ENCODE assay signal across 14 cellular contexts in genomic region chr12:34598851-34599529, GRCh38.
DNase-seq lines count a peak whose midpoint lies in the region; ATAC-seq and TF ChIP-seq lines count a peak whose summit lies in the region.
"Had no signal": no experiment of that assay in that cellular context is flagged by ENCODE, and none has a peak within 500 bp of the region (broad histone marks: within the 10 kb centered on the region; RNA-seq: fewer than 3 reads in every experiment).

No MANE protein-coding gene starts in this region.

- TF ChIP-seq CTCF in suprapubic skin (IDR thresholded peaks at IDR 0.05) = no peak

- H3K36me3 ChIP-seq in H7 (replicated peaks; ENCODE audit: control insufficient read depth, insufficient read depth, low read length) (no peaks in the 10 kb centered on the region), suprapubic skin (no peaks in the 10 kb centered on the region)

- DNase-seq in D341Med (ENCODE audit: low spot score) (peak; percentile 3), H7 (peak; percentile 0), left lobe of liver (ENCODE audit: low spot score) (peak; percentile 22), suprapubic skin (ENCODE audit: low spot score in 2 of 2) (peak; percentile 27 to 54), 8988T (no peak), NCI-H526 treated with DMSO at 0.1 percent for 48 hours (lab: John Stamatoyannopoulos, UW) (no peak)
- DNase-seq: ACHN; CD8-positive, alpha-beta memory T cell; DMS 273 treated with DMSO at 0.1 percent for 48 hours; H9; NCI-H187 treated with DMSO at 0.1 percent for 48 hours; NCI-H2171 treated with DMSO at 0.1 percent for 48 hours had no signal

- H3K27me3 ChIP-seq in H7 (ENCODE audit: control insufficient read depth, insufficient read depth, low read length) (no peaks in the 10 kb centered on the region), suprapubic skin (no peaks in the 10 kb centered on the region)
- H3K27me3 ChIP-seq: BLaER1 had no signal

- no peaks in the 10 kb centered on the region for H3K4me1 ChIP-seq in suprapubic skin
- H3K4me1 ChIP-seq: BLaER1 had no signal

- no peak overlapping the region for H3K27ac ChIP-seq in suprapubic skin
- H3K27ac ChIP-seq: BLaER1 had no signal

- no peak for TF ChIP-seq POLR2A in suprapubic skin (IDR thresholded peaks at IDR 0.05)

- TF ChIP-seq EP300 in suprapubic skin (IDR thresholded peaks at IDR 0.05) = no peak

- no peak overlapping the region for H3K4me3 ChIP-seq in H7 (ENCODE audit: insufficient read depth, low read depth, low read length)
- H3K4me3 ChIP-seq in suprapubic skin = no peak overlapping the region
- H3K4me3 ChIP-seq: BLaER1 had no signal

- peaks cover 53% of the 10 kb centered on the region for H3K9me3 ChIP-seq in suprapubic skin

- 72% methylated on average over 18 of the region's 18 CpGs for WGBS in suprapubic skin

- ATAC-seq in left lobe of liver (no peak), HG02973 (IDR thresholded peaks at IDR 0.05; ENCODE audit: unreplicated experiment) (no peak)

Comparison
In these comparisons a context has a peak if more than half of its experiments do, and no peak if none do; other contexts are left out.
1. DNase-seq: peak in D341Med (single experiment), H7 (single experiment), left lobe of liver (single experiment) and suprapubic skin (2 of 2); none in 8988T (single experiment) and NCI-H526 treated with DMSO at 0.1 percent for 48 hours (single experiment).